In the genomic region with DNA sequence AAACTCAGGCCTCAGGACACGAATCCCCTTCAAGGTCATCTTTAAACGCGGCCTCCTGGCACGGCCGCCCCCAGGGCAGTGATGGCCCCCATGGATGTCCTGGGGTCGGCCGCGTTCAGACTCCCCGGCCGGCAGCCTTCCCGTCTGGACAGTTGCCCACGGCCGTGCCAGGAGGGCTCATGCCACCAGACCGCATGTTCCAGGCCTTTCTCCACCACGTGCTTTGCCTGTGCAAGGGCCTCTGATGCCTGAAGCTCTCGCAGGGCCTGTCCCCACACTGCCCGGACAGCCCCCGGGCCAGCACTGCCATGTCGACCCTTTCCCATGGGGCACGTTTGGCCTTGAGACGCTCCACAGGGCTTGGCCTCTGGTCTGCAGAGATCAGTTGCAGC, we compare ENCODE assay signal across 23 cellular contexts.
"Had no signal": no experiment of that assay in that cellular context is flagged by ENCODE, and none has a peak within 500 bp of the region (broad histone marks: within the 10 kb centered on the region; RNA-seq: fewer than 3 reads in every experiment).

No MANE protein-coding gene starts in this region.

- H3K27ac ChIP-seq: HL-60, SJSA1, SK-N-MC had no signal

- H3K27me3 ChIP-seq: MG63 had no signal

- H3K9me3 ChIP-seq: MG63, SJSA1 had no signal

- DNase-seq: KG1, MG63, NCI-H1092, NCI-H1105 treated with DMSO at 0.1 percent for 48 hours, NCI-H1417 treated with DMSO at 0.1 percent for 48 hours, NCI-H146, NCI-H1694 treated with DMSO at 0.1 percent for 48 hours, NCI-H1930, NCI-H2081, NCI-H2107, NCI-H2227 treated with DMSO at 0.1 percent for 48 hours, NCI-H446, NCI-H510A, NCI-H524 treated with DMSO at 0.1 percent for 48 hours, NCI-H69, NCI-H774, Right ventricle myocardium superior, RPMI8226, SIG-M5 had no signal

- FAIRE-seq: RCC 7860 had no signal

- H3K36me3 ChIP-seq: MG63, SJSA1 had no signal

- H3K4me1 ChIP-seq: SJSA1 had no signal

- H3K4me3 ChIP-seq: MG63, SJSA1, SK-N-MC had no signal
